In genomic region chr2:41840702-41841551, GRCh38 we compare ENCODE assay signal across 8 cellular contexts.
DNase-seq lines count a peak whose midpoint lies in the region; ATAC-seq and TF ChIP-seq lines count a peak whose summit lies in the region.

No MANE protein-coding gene starts in this region.

- H3K9me3 Mint-ChIP-seq in WTC11: no peaks in the 10 kb centered on the region

- DNase-seq in NCI-H2196 (lab: John Stamatoyannopoulos, UW; ENCODE audit: unreplicated experiment) (peak; percentile 96), WTC11 (ENCODE audit: low spot score) (peak; percentile 98), inferior parietal cortex (ENCODE audit: extremely low spot score) (peak; percentile 97), spleen (peak; percentile 98)
- DNase-seq in central memory CD4-positive, alpha-beta T cell: peak; percentile 97

- no peaks in the 10 kb centered on the region for H3K36me3 Mint-ChIP-seq in WTC11

- CTCF ChIA-PET in WTC11 (lab: Charles Lee): interaction anchor here (0.6 to 3.3 kb wide), 10 partner anchors 10 to 265 kb away, joined by 3 to 16 read pairs (median 4); no protein-coding TSS in a partner anchor

- H3K27ac Mint-ChIP-seq in WTC11: 0 out of 2 replicates have a peak overlapping the region, but pooled peaks have one; percentile 3

- peaks cover 44% of the 10 kb centered on the region for H3K27me3 Mint-ChIP-seq in WTC11 (ENCODE audit: low read depth)

- H2AFZ ChIP-seq in ACC112 (ENCODE audit: low read length, unreplicated experiment): peak overlapping the region; percentile 95

- peak overlapping the region; percentile 84 for H3K4me3 ChIP-seq in ACC112 (ENCODE audit: low read depth, low read length)
- H3K4me3 ChIP-seq in spleen: peak overlapping the region; percentile 57 to 84 (median 68)

- intact Hi-C loops in spleen (cut with DNase I; ENCODE audit: low total_unique reads): no loop called here

- WGBS in spleen, 5 donors: 0 to 2% (median 1%) methylated on average over 45 to 48 of the region's 48 CpGs

- H3K4me3 Mint-ChIP-seq in WTC11: peak overlapping the region; percentile 90

- no peaks in the 10 kb centered on the region for H3K9me3 ChIP-seq in spleen

- H3K27me3 ChIP-seq in ACC112 (ENCODE audit: insufficient read depth, low read length) (peaks cover 55% of the 10 kb centered on the region), spleen (replicated peaks in 1 of 7) (peaks cover 0 to 39% (median 3%) of the 10 kb centered on the region in 7 donors)

- H3K36me3 ChIP-seq in ACC112 (ENCODE audit: insufficient read depth, low read length) (no peaks in the 10 kb centered on the region), spleen (no peaks in the 10 kb centered on the region)

- peak in 2 of 3 donors; percentile 32 to 68 for TF ChIP-seq POLR2A in spleen (IDR thresholded peaks at IDR 0.05)

- H3K79me2 ChIP-seq in ACC112 (ENCODE audit: control insufficient read depth, insufficient read depth, low read length, unreplicated experiment): no peaks in the 10 kb centered on the region

- H3K4me1 Mint-ChIP-seq in WTC11: peaks cover 5% of the 10 kb centered on the region

- POLR2A ChIA-PET in WTC11 (lab: Charles Lee): no interaction called here

- H3K4me1 ChIP-seq in ACC112 (ENCODE audit: control insufficient read depth, insufficient read depth, low read length, unreplicated experiment): peaks cover 7% of the 10 kb centered on the region
- peaks cover 5 to 17% (median 14%) of the 10 kb centered on the region in 6 donors for H3K4me1 ChIP-seq in spleen

- ATAC-seq in GM18868 (IDR thresholded peaks at IDR 0.05; ENCODE audit: unreplicated experiment): peak; percentile 100
- ATAC-seq in HG03108 (IDR thresholded peaks at IDR 0.05; ENCODE audit: unreplicated experiment): peak; percentile 100
- ATAC-seq in WTC11: peak; percentile 99

- H3K27ac ChIP-seq in ACC112 (ENCODE audit: low read depth, low read length): no peak overlapping the region
- H3K27ac ChIP-seq in spleen: peak overlapping the region; percentile 64 to 92 (median 86)

- TF ChIP-seq CTCF in WTC11 (IDR thresholded peaks at IDR 0.05): peak; percentile 95
- peak; percentile 93 to 99 (median 97) for TF ChIP-seq CTCF in spleen (IDR thresholded peaks at IDR 0.05 in 8 of 11, conservative IDR thresholded peaks at IDR 0.05 in 3 of 11)

TF ChIP-seq in WTC11, 78 proteins besides CTCF, POLR2A, EP300 and RAD21 (continues in another document):
- TF ChIP-seq SOX15 (CRISPR knock-in tag; IDR thresholded peaks at IDR 0.05) (no peak), TEAD1 (CRISPR knock-in tag; IDR thresholded peaks at IDR 0.05) (no peak), NR1H2 (CRISPR knock-in tag; IDR thresholded peaks at IDR 0.05) (no peak), NR3C1 (CRISPR knock-in tag; conservative IDR thresholded peaks at IDR 0.05; ENCODE audit: low read depth) (no peak), AR (CRISPR knock-in tag; IDR thresholded peaks at IDR 0.05) (no peak), CDX4 (CRISPR knock-in tag; IDR thresholded peaks at IDR 0.05; ENCODE audit: borderline replicate concordance) (no peak), CBFB (CRISPR knock-in tag; IDR thresholded peaks at IDR 0.05; ENCODE audit: low read depth) (0 out of 2 replicates have a peak, but pooled peaks have one; percentile 75), ZNF219 (CRISPR knock-in tag; IDR thresholded peaks at IDR 0.05; ENCODE audit: borderline replicate concordance) (no peak), SMAD3 (CRISPR knock-in tag; IDR thresholded peaks at IDR 0.05; ENCODE audit: borderline replicate concordance) (0 out of 2 replicates have a peak, but pooled peaks have one; percentile 73), GABPB1 (CRISPR knock-in tag; IDR thresholded peaks at IDR 0.05) (peak; percentile 75), HMGA2 (CRISPR knock-in tag; IDR thresholded peaks at IDR 0.05) (no peak), NFYB (CRISPR knock-in tag; conservative IDR thresholded peaks at IDR 0.05; ENCODE audit: low read depth) (peak; percentile 87), HMGXB4 (CRISPR knock-in tag; IDR thresholded peaks at IDR 0.05) (peak; percentile 47; the same call in 1 of the 2 replicates), NFE2L1 (CRISPR knock-in tag; IDR thresholded peaks at IDR 0.05) (no peak), NFATC4 (CRISPR knock-in tag; IDR thresholded peaks at IDR 0.05) (no peak), EMX1 (CRISPR knock-in tag; IDR thresholded peaks at IDR 0.05) (no peak), ARID4B (CRISPR knock-in tag; IDR thresholded peaks at IDR 0.05; ENCODE audit: borderline replicate concordance) (peak; percentile 62), MAX (CRISPR knock-in tag; IDR thresholded peaks at IDR 0.05) (peak; percentile 58), ETV6 (CRISPR knock-in tag; IDR thresholded peaks at IDR 0.05) (peak; percentile 50; the same call in 1 of the 2 replicates), KAT7 (CRISPR knock-in tag; IDR thresholded peaks at IDR 0.05; ENCODE audit: borderline replicate concordance) (no peak)
